ENCODE assay signal across 21 cellular contexts in the genomic region with DNA sequence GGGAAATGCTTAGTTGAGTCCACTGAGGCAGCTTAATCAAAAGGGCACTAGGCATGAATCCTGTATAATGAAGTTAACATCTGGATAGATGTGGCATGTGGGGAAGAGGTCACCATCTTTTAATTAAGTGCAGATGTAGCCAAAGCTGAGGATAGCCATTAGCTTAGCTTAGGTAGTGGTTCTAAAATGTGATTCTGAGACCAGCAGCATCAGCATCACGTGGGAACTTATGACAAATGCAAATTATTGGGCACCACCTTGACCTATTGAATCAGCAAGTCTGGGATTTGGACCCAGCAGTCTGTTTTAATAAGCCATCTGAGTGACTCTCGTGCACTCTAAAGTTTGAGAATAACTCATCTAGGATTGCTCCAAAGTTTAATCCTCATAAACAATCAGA.
DNase-seq lines count a peak whose midpoint lies in the region; ATAC-seq and TF ChIP-seq lines count a peak whose summit lies in the region.
"Had no signal": no experiment of that assay in that cellular context is flagged by ENCODE, and none has a peak within 500 bp of the region (broad histone marks: within the 10 kb centered on the region; RNA-seq: fewer than 3 reads in every experiment).

No MANE protein-coding gene starts in this region.

- DNase-seq in AG10803 (ENCODE audit: low read depth) (peak; percentile 23), IMR-90 (peak; percentile 12), fibroblast of gingiva (ENCODE audit: low read depth) (peak; percentile 3), mesenchymal stem cell (no peak), esophagus squamous epithelium (lab: John Stamatoyannopoulos, UW) (no peak), NCI-H187 treated with DMSO at 0.1 percent for 48 hours (lab: John Stamatoyannopoulos, UW) (no peak), NCI-H2196 treated with DMSO at 0.1 percent for 48 hours (lab: John Stamatoyannopoulos, UW; ENCODE audit: unreplicated experiment) (no peak)
- DNase-seq: AML-193; BE2C; CD4-positive, alpha-beta T cell; CD8-positive, alpha-beta memory T cell; DMS 273 treated with DMSO at 0.1 percent for 48 hours; DMS79; EL; GDM1; GOT3; HFFc6 had no signal

- H2AK5ac ChIP-seq in IMR-90 (ENCODE audit: low read depth, low read length) (no peak overlapping the region), mesenchymal stem cell (ENCODE audit: low read length, severe bottlenecking) (no peak overlapping the region)

- dilution Hi-C loops in IMR-90 (cut with HindIII; ENCODE audit: low sequenced_read_pairs, unreplicated experiment): no loop called here

- H3K18ac ChIP-seq in IMR-90 (ENCODE audit: low read depth, low read length) (no peak overlapping the region), mesenchymal stem cell (ENCODE audit: low read depth in 1 of 2, low read length in 2 of 2) (no peak overlapping the region)

- no peak overlapping the region for H2BK12ac ChIP-seq in mesenchymal stem cell (ENCODE audit: low read length in 2 of 2)

- no peak overlapping the region for H2BK5ac ChIP-seq in IMR-90 (ENCODE audit: low read depth, low read length, poor library complexity, severe bottlenecking)
- peak overlapping the region; percentile 51 for H2BK5ac ChIP-seq in mesenchymal stem cell (ENCODE audit: low read depth, low read length, poor library complexity, severe bottlenecking)

- no peak overlapping the region for H2BK15ac ChIP-seq in IMR-90 (ENCODE audit: low read depth, low read length)
- H2BK15ac ChIP-seq in mesenchymal stem cell (ENCODE audit: low read depth, poor library complexity, severe bottlenecking): no peak overlapping the region

- H2AK9ac ChIP-seq in IMR-90 (replicated peaks; ENCODE audit: low read depth, low read length, poor library complexity): no peak overlapping the region

- TF ChIP-seq CTCF in AG10803 (conservative IDR thresholded peaks at IDR 0.05; ENCODE audit: low read length) (no peak), IMR-90 (conservative IDR thresholded peaks at IDR 0.05; ENCODE audit: low read depth, low read length) (no peak), esophagus squamous epithelium (IDR thresholded peaks at IDR 0.05) (no peak)

- H3K27me3 ChIP-seq in IMR-90 (ENCODE audit: control insufficient read depth, insufficient read depth, low read length): no peaks in the 10 kb centered on the region
- H3K27me3 ChIP-seq in mesenchymal stem cell (ENCODE audit: control insufficient read depth in 1 of 2, insufficient read depth in 1 of 2, low read length in 2 of 2): peaks cover 0 to 6% of the 10 kb centered on the region in 2 experiments
- no peaks in the 10 kb centered on the region for H3K27me3 ChIP-seq in esophagus squamous epithelium
- H3K27me3 ChIP-seq: BE2C; BLaER1 treated with 17β-estradiol and CSF1 and Interleukin-3, amounts not matched to agents 10 nM and 100 nM had no signal

- H3K14ac ChIP-seq in IMR-90 (replicated peaks; ENCODE audit: low read depth, low read length) (no peak overlapping the region), mesenchymal stem cell (ENCODE audit: low read length in 2 of 2) (no peak overlapping the region)

- H3K9me3 ChIP-seq in IMR-90 (ENCODE audit: control insufficient read depth, insufficient read depth, low read length) (no peaks in the 10 kb centered on the region), mesenchymal stem cell (ENCODE audit: control insufficient read depth, low read length) (no peaks in the 10 kb centered on the region), esophagus squamous epithelium (no peaks in the 10 kb centered on the region)
- H3K9me3 ChIP-seq: BE2C; BLaER1 treated with 17β-estradiol and CSF1 and Interleukin-3, amounts not matched to agents 10 nM and 100 nM; HAP-1 had no signal

- no peak overlapping the region for H2BK20ac ChIP-seq in IMR-90 (ENCODE audit: low read depth, low read length)

- no peak overlapping the region for H2BK120ac ChIP-seq in IMR-90 (ENCODE audit: low read depth, low read length)
- no peak overlapping the region for H2BK120ac ChIP-seq in mesenchymal stem cell (ENCODE audit: low read depth, low read length)

- no peak overlapping the region for H2AFZ ChIP-seq in IMR-90 (replicated peaks; ENCODE audit: low read length, poor library complexity)
- no peak overlapping the region for H2AFZ ChIP-seq in mesenchymal stem cell (ENCODE audit: low read depth, low read length)

- in situ Hi-C loops in IMR-90 (cut with MboI; ENCODE audit: low sequenced_read_pairs): no loop called here

- H3K9ac ChIP-seq in IMR-90 (ENCODE audit: low read depth, low read length): no peak overlapping the region
- no peak overlapping the region for H3K9ac ChIP-seq in mesenchymal stem cell (ENCODE audit: low read length)
- H3K9ac ChIP-seq: BLaER1 treated with 17β-estradiol and CSF1 and Interleukin-3, amounts not matched to agents 10 nM and 100 nM had no signal

- CTCF ChIA-PET in IMR-90 (lab: Yijun Ruan, JAX): no interaction called here

- H3K56ac ChIP-seq in IMR-90 (ENCODE audit: extremely low read depth, insufficient read depth, low read length): no peak overlapping the region

- no peak for TF ChIP-seq RAD21 in IMR-90 (IDR thresholded peaks at IDR 0.05; ENCODE audit: low read length)

- H3K4me2 ChIP-seq in IMR-90 (ENCODE audit: low read depth, low read length): no peak overlapping the region
- no peak overlapping the region for H3K4me2 ChIP-seq in mesenchymal stem cell (ENCODE audit: low read length, poor library complexity, severe bottlenecking)
- H3K4me2 ChIP-seq: BLaER1 treated with 17β-estradiol and CSF1 and Interleukin-3, amounts not matched to agents 10 nM and 100 nM had no signal

- H3K36me3 ChIP-seq in IMR-90 (ENCODE audit: control insufficient read depth, insufficient read depth, low read length) (no peaks in the 10 kb centered on the region), mesenchymal stem cell (ENCODE audit: control insufficient read depth in 1 of 2, insufficient read depth in 2 of 2, low read depth in 1 of 2, low read length in 2 of 2) (no peaks in the 10 kb centered on the region), esophagus squamous epithelium (no peaks in the 10 kb centered on the region)
- H3K36me3 ChIP-seq: BE2C; BLaER1 treated with 17β-estradiol and CSF1 and Interleukin-3, amounts not matched to agents 10 nM and 100 nM; HAP-1 had no signal

- POLR2A ChIA-PET in IMR-90 (lab: Charles Lee; ENCODE audit: unreplicated experiment): no interaction called here

- H3K27ac ChIP-seq in IMR-90 (ENCODE audit: insufficient read depth, low read length) (no peak overlapping the region), mesenchymal stem cell (ENCODE audit: low read length, poor library complexity, severe bottlenecking) (no peak overlapping the region), esophagus squamous epithelium (no peak overlapping the region)
- H3K27ac ChIP-seq: BLaER1 treated with 17β-estradiol and CSF1 and Interleukin-3, amounts not matched to agents 10 nM and 100 nM had no signal

- H3K4me1 ChIP-seq in IMR-90 (ENCODE audit: control insufficient read depth, insufficient read depth, low read length) (peaks cover 5% of the 10 kb centered on the region; the same call in 1 of the 2 replicates), mesenchymal stem cell (ENCODE audit: control insufficient read depth, insufficient read depth, low read depth, low read length) (no peaks in the 10 kb centered on the region), esophagus squamous epithelium (peaks cover 0 to 14% (median 0%) of the 10 kb centered on the region in 3 donors)
- H3K4me1 ChIP-seq: BE2C; BLaER1 treated with 17β-estradiol and CSF1 and Interleukin-3, amounts not matched to agents 10 nM and 100 nM; HAP-1 had no signal

- H4K5ac ChIP-seq in IMR-90 (ENCODE audit: low read depth, low read length): no peak overlapping the region

- WGBS in IMR-90 (ENCODE audit: extremely low coverage in 2 of 2, insufficient read length in 1 of 2), 2 experiments: no CpG with 5 or more reads among the region's 2 CpGs
- 63% methylated on average over 2 of the region's 2 CpGs for WGBS in mesenchymal stem cell
- WGBS in esophagus squamous epithelium, 2 donors: 59 to 62% methylated on average over 2 of the region's 2 CpGs

- ATAC-seq in IMR-90 (ENCODE audit: low read depth): no peak
- ATAC-seq in HG03045 (IDR thresholded peaks at IDR 0.05; ENCODE audit: unreplicated experiment): no peak
- ATAC-seq: GM12878 had no signal

- H4K20me1 ChIP-seq in IMR-90 (ENCODE audit: insufficient read depth, low read length): no peaks in the 10 kb centered on the region
- H4K20me1 ChIP-seq: BLaER1 treated with 17β-estradiol and CSF1 and Interleukin-3, amounts not matched to agents 10 nM and 100 nM had no signal

- no peak overlapping the region for H3K4ac ChIP-seq in IMR-90 (ENCODE audit: low read depth, low read length)
- no peak overlapping the region for H3K4ac ChIP-seq in mesenchymal stem cell (ENCODE audit: low read depth in 1 of 2, low read length in 2 of 2)

- intact Hi-C loops in IMR-90 (cut with micrococcal nuclease) (no loop called here), esophagus squamous epithelium (cut with DNase I) (no loop called here)

- no peak overlapping the region for H4K91ac ChIP-seq in IMR-90 (ENCODE audit: insufficient read depth, low read depth, low read length)
- no peak overlapping the region for H4K91ac ChIP-seq in mesenchymal stem cell (ENCODE audit: low read length)

- H3K4me3 ChIP-seq in AG10803 (ENCODE audit: low read length) (no peak overlapping the region), IMR-90 (ENCODE audit: insufficient read depth, low read depth, low read length) (no peak overlapping the region), mesenchymal stem cell (ENCODE audit: insufficient read depth in 1 of 2, low read depth in 1 of 2, low read length in 2 of 2) (no peak overlapping the region), esophagus squamous epithelium (no peak overlapping the region)
- H3K4me3 ChIP-seq: BLaER1 treated with 17β-estradiol and CSF1 and Interleukin-3, amounts not matched to agents 10 nM and 100 nM; GM12878; HAP-1 had no signal

- no TSS peak for BruUV-seq in IMR-90 (replicated peaks; lab: Mats Ljungman, UMichigan)

- H3K9me1 ChIP-seq in IMR-90 (ENCODE audit: insufficient read depth, low read length): no peaks in the 10 kb centered on the region

- H4K8ac ChIP-seq in IMR-90 (ENCODE audit: low read depth in 2 of 2, low read length in 2 of 2) (no peak overlapping the region), mesenchymal stem cell (ENCODE audit: low read length) (no peak overlapping the region)

- H3K79me1 ChIP-seq in IMR-90 (ENCODE audit: low read depth in 1 of 2, low read length in 2 of 2): peaks cover 0 to 5% of the 10 kb centered on the region in 2 experiments; a peak in 1 of 4 replicates
- no peaks in the 10 kb centered on the region for H3K79me1 ChIP-seq in mesenchymal stem cell (replicated peaks; ENCODE audit: low read length, poor library complexity, severe bottlenecking)

- TF ChIP-seq POLR2A in IMR-90 (IDR thresholded peaks at IDR 0.05; ENCODE audit: low read depth, low read length) (no peak), esophagus squamous epithelium (IDR thresholded peaks at IDR 0.05) (no peak)

- H3K23ac ChIP-seq in IMR-90 (ENCODE audit: low read depth, low read length): no peak overlapping the region
- H3K23ac ChIP-seq in mesenchymal stem cell (ENCODE audit: low read length in 2 of 2): no peak overlapping the region

Comparison
In these comparisons a context has a peak if more than half of its experiments do, and no peak if none do; other contexts are left out.
1. DNase-seq: peak in AG10803 (single experiment), IMR-90 (single experiment) and fibroblast of gingiva (single experiment); none in mesenchymal stem cell (single experiment), esophagus squamous epithelium (single experiment), NCI-H187 treated with DMSO at 0.1 percent for 48 hours (single experiment) and NCI-H2196 treated with DMSO at 0.1 percent for 48 hours (single experiment).